In genomic region chr4:145501051-145501660, GRCh38 we compare ENCODE assay signal across 12 cellular contexts. TPM values are rescaled to one million over a fixed set of nuclear protein-coding genes. Genes with fewer than 3 reads are reported as not detected.
A peak's percentile ranks its signal among the peaks of the same experiment; 100 is the strongest.
DNase-seq lines count a peak whose midpoint lies in the region; ATAC-seq, FAIRE-seq and TF ChIP-seq lines count a peak whose summit lies in the region.
"Had no signal": no experiment of that assay in that cellular context is flagged by ENCODE, and none has a peak within 500 bp of the region (broad histone marks: within the 10 kb centered on the region; RNA-seq: fewer than 3 reads in every experiment).

No MANE protein-coding gene starts in this region.

- POLR2A ChIA-PET in CD4-positive, alpha-beta T cell (lab: Charles Lee), result no interaction called here

- ATAC-seq in GM19468 (IDR thresholded peaks at IDR 0.05; ENCODE audit: extremely low read depth, unreplicated experiment) (peak; percentile 34), HG03066 (IDR thresholded peaks at IDR 0.05; ENCODE audit: low read depth, unreplicated experiment) (peak; percentile 47)
- no peak for ATAC-seq in CD4-positive, alpha-beta T cell (ENCODE audit: poor library complexity)
- ATAC-seq in effector memory CD8-positive, alpha-beta T cell (replicated peaks), result no peak

- DNase-seq in GM12892 (ENCODE audit: insufficient read length) (no peak), endothelial cell (ENCODE audit: low spot score) (no peak), DMS53 (lab: John Stamatoyannopoulos, UW) (no peak), islet precursor cell (no peak)
- DNase-seq in CD4-positive, alpha-beta T cell, result no peak
- no peak for DNase-seq in effector memory CD8-positive, alpha-beta T cell
- DNase-seq: BE2C, HFFc6, T-helper 2 cell had no signal

- peak overlapping the region; percentile 17 for H3K4me3 Mint-ChIP-seq in endothelial cell (ENCODE audit: unreplicated experiment)
- no peak overlapping the region for H3K4me3 Mint-ChIP-seq in CD4-positive, alpha-beta T cell
- no peak overlapping the region for H3K4me3 Mint-ChIP-seq in effector memory CD8-positive, alpha-beta T cell
- H3K4me3 Mint-ChIP-seq: HFFc6 had no signal

- no peaks in the 10 kb centered on the region for H3K9me3 Mint-ChIP-seq in endothelial cell (ENCODE audit: unreplicated experiment)
- no peaks in the 10 kb centered on the region for H3K9me3 Mint-ChIP-seq in CD4-positive, alpha-beta T cell
- H3K9me3 Mint-ChIP-seq in effector memory CD8-positive, alpha-beta T cell, result no peaks in the 10 kb centered on the region
- H3K9me3 Mint-ChIP-seq: HFFc6 had no signal

- H3K27ac Mint-ChIP-seq in endothelial cell (ENCODE audit: unreplicated experiment), result peak overlapping the region; percentile 59
- no peak overlapping the region for H3K27ac Mint-ChIP-seq in CD4-positive, alpha-beta T cell
- no peak overlapping the region for H3K27ac Mint-ChIP-seq in effector memory CD8-positive, alpha-beta T cell
- H3K27ac Mint-ChIP-seq: HFFc6 had no signal

- TF ChIP-seq CTCF in endothelial cell (IDR thresholded peaks at IDR 0.05; ENCODE audit: unreplicated experiment), result no peak
- no peak for TF ChIP-seq CTCF in CD4-positive, alpha-beta T cell (IDR thresholded peaks at IDR 0.05)

- CTCF ChIA-PET in CD4-positive, alpha-beta T cell (lab: Charles Lee), result no interaction called here

- no peaks in the 10 kb centered on the region for H3K27me3 Mint-ChIP-seq in endothelial cell (ENCODE audit: unreplicated experiment)
- H3K27me3 Mint-ChIP-seq in CD4-positive, alpha-beta T cell, result no peaks in the 10 kb centered on the region
- peaks cover 0 to 33% of the 10 kb centered on the region in 2 donors for H3K27me3 Mint-ChIP-seq in effector memory CD8-positive, alpha-beta T cell

- H3K9me3 ChIP-seq in CD4-positive, alpha-beta T cell (ENCODE audit: control insufficient read depth, low read length), result no peaks in the 10 kb centered on the region
- H3K9me3 ChIP-seq: BE2C had no signal

- no peaks in the 10 kb centered on the region for H3K27me3 ChIP-seq in CD4-positive, alpha-beta T cell (ENCODE audit: control insufficient read depth, insufficient read depth, low read length)
- H3K27me3 ChIP-seq: BE2C had no signal

- peaks cover 21% of the 10 kb centered on the region for H3K36me3 Mint-ChIP-seq in endothelial cell (ENCODE audit: low read depth, unreplicated experiment)
- no peaks in the 10 kb centered on the region for H3K36me3 Mint-ChIP-seq in CD4-positive, alpha-beta T cell (ENCODE audit: low read depth)
- H3K36me3 Mint-ChIP-seq in effector memory CD8-positive, alpha-beta T cell (ENCODE audit: insufficient read depth), result no peaks in the 10 kb centered on the region

- FAIRE-seq in GM12892 (lab: Jason Lieb, UNC), result peak; percentile 90
- FAIRE-seq: astrocyte had no signal

- H3K27ac ChIP-seq in CD4-positive, alpha-beta T cell (ENCODE audit: low read depth, low read length), result no peak overlapping the region

- peaks cover 61% of the 10 kb centered on the region for H3K4me1 Mint-ChIP-seq in endothelial cell (ENCODE audit: unreplicated experiment)
- peaks cover 64% of the 10 kb centered on the region for H3K4me1 Mint-ChIP-seq in CD4-positive, alpha-beta T cell (ENCODE audit: low read depth)
- no peaks in the 10 kb centered on the region for H3K4me1 Mint-ChIP-seq in effector memory CD8-positive, alpha-beta T cell (ENCODE audit: low read depth in 2 of 2)

- no peak for TF ChIP-seq POLR2A in GM12892 (IDR thresholded peaks at IDR 0.05; ENCODE audit: low read depth, low read length)

- intact Hi-C loops in CD4-positive, alpha-beta T cell (cut with DNase I, micrococcal nuclease), result no loop called here

RNA-seq across cellular contexts. Expression of gene SMAD1, which starts 19.5 kb away (rescaled TPM):
- 5.0 TPM for polyA plus RNA-seq in GM12892 (2012; ENCODE audit: missing spikeins)
- total RNA-seq in endothelial cell (ENCODE audit: unreplicated experiment), result 82.8 TPM
- 10 to 100 TPM in 1 of 2 experiments, 1 to 10 TPM in 1; 9.7 to 11.5 TPM for total RNA-seq in CD4-positive, alpha-beta T cell

Comparison
In these comparisons a context has a peak if more than half of its experiments do, and no peak if none do; other contexts are left out.
1. ATAC-seq: peak in GM19468 (single experiment) and HG03066 (single experiment); none in CD4-positive, alpha-beta T cell (single experiment) and effector memory CD8-positive, alpha-beta T cell (single experiment).